In the genomic region with DNA sequence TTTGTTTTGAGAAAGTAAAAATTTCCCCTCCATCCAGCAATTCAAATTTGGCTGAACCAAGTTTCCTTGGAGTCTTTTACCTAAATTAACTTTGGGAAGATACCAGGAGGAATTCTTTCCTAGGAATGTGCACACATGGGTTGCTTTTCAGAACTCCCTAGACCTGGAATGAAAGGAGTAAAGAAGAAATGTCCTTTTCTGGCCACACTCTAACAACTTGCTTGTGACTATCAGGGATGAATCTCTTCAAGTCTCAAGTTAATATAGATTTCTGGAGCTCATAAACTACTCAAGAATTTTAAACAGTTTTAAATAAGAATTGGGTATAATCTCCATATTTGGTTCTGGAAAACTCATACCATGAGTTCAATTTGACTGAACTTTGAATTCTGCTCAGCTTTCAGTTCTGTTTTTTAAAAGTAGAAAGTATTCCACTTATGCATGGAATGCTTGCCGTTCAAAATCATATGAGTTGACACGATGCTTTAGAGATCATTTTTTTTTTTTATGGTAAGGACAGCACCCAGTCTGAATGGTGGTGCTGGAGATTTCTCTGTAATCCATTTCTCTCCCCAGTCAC, we compare ENCODE assay signal across 1 cellular context.
TF ChIP-seq lines count a peak whose summit lies in the region.

No MANE protein-coding gene starts in this region.

TF ChIP-seq in GM23338, 12 proteins besides CTCF, POLR2A, EP300 and RAD21 (continued from another document):
- TF ChIP-seq, protein P1, sequence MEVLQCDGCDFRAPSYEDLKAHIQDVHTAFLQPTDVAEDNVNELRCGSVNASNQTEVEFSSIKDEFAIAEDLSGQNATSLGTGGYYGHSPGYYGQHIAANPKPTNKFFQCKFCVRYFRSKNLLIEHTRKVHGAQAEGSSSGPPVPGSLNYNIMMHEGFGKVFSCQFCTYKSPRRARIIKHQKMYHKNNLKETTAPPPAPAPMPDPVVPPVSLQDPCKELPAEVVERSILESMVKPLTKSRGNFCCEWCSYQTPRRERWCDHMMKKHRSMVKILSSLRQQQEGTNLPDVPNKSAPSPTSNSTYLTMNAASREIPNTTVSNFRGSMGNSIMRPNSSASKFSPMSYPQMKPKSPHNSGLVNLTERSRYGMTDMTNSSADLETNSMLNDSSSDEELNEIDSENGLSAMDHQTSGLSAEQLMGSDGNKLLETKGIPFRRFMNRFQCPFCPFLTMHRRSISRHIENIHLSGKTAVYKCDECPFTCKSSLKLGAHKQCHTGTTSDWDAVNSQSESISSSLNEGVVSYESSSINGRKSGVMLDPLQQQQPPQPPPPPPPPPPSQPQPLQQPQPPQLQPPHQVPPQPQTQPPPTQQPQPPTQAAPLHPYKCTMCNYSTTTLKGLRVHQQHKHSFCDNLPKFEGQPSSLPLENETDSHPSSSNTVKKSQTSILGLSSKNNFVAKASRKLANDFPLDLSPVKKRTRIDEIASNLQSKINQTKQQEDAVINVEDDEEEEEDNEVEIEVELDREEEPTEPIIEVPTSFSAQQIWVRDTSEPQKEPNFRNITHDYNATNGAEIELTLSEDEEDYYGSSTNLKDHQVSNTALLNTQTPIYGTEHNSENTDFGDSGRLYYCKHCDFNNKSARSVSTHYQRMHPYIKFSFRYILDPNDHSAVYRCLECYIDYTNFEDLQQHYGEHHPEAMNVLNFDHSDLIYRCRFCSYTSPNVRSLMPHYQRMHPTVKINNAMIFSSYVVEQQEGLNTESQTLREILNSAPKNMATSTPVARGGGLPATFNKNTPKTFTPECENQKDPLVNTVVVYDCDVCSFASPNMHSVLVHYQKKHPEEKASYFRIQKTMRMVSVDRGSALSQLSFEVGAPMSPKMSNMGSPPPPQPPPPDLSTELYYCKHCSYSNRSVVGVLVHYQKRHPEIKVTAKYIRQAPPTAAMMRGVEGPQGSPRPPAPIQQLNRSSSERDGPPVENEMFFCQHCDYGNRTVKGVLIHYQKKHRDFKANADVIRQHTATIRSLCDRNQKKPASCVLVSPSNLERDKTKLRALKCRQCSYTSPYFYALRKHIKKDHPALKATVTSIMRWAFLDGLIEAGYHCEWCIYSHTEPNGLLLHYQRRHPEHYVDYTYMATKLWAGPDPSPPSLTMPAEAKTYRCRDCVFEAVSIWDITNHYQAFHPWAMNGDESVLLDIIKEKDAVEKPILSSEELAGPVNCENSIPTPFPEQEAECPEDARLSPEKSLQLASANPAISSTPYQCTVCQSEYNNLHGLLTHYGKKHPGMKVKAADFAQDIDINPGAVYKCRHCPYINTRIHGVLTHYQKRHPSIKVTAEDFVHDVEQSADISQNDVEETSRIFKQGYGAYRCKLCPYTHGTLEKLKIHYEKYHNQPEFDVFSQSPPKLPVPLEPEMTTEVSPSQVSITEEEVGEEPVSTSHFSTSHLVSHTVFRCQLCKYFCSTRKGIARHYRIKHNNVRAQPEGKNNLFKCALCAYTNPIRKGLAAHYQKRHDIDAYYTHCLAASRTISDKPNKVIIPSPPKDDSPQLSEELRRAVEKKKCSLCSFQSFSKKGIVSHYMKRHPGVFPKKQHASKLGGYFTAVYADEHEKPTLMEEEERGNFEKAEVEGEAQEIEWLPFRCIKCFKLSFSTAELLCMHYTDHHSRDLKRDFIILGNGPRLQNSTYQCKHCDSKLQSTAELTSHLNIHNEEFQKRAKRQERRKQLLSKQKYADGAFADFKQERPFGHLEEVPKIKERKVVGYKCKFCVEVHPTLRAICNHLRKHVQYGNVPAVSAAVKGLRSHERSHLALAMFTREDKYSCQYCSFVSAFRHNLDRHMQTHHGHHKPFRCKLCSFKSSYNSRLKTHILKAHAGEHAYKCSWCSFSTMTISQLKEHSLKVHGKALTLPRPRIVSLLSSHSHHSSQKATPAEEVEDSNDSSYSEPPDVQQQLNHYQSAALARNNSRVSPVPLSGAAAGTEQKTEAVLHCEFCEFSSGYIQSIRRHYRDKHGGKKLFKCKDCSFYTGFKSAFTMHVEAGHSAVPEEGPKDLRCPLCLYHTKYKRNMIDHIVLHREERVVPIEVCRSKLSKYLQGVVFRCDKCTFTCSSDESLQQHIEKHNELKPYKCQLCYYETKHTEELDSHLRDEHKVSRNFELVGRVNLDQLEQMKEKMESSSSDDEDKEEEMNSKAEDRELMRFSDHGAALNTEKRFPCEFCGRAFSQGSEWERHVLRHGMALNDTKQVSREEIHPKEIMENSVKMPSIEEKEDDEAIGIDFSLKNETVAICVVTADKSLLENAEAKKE (CRISPR knock-in tag; IDR thresholded peaks at IDR 0.05) = no peak
- TF ChIP-seq STAT1 (IDR thresholded peaks at IDR 0.05; ENCODE audit: unreplicated experiment) = no peak
- TF ChIP-seq, protein P2, sequence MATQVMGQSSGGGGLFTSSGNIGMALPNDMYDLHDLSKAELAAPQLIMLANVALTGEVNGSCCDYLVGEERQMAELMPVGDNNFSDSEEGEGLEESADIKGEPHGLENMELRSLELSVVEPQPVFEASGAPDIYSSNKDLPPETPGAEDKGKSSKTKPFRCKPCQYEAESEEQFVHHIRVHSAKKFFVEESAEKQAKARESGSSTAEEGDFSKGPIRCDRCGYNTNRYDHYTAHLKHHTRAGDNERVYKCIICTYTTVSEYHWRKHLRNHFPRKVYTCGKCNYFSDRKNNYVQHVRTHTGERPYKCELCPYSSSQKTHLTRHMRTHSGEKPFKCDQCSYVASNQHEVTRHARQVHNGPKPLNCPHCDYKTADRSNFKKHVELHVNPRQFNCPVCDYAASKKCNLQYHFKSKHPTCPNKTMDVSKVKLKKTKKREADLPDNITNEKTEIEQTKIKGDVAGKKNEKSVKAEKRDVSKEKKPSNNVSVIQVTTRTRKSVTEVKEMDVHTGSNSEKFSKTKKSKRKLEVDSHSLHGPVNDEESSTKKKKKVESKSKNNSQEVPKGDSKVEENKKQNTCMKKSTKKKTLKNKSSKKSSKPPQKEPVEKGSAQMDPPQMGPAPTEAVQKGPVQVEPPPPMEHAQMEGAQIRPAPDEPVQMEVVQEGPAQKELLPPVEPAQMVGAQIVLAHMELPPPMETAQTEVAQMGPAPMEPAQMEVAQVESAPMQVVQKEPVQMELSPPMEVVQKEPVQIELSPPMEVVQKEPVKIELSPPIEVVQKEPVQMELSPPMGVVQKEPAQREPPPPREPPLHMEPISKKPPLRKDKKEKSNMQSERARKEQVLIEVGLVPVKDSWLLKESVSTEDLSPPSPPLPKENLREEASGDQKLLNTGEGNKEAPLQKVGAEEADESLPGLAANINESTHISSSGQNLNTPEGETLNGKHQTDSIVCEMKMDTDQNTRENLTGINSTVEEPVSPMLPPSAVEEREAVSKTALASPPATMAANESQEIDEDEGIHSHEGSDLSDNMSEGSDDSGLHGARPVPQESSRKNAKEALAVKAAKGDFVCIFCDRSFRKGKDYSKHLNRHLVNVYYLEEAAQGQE (IDR thresholded peaks at IDR 0.05; ENCODE audit: unreplicated experiment) = no peak
